Comparison of ENCODE assay signal across 1 cellular context in the genomic region with DNA sequence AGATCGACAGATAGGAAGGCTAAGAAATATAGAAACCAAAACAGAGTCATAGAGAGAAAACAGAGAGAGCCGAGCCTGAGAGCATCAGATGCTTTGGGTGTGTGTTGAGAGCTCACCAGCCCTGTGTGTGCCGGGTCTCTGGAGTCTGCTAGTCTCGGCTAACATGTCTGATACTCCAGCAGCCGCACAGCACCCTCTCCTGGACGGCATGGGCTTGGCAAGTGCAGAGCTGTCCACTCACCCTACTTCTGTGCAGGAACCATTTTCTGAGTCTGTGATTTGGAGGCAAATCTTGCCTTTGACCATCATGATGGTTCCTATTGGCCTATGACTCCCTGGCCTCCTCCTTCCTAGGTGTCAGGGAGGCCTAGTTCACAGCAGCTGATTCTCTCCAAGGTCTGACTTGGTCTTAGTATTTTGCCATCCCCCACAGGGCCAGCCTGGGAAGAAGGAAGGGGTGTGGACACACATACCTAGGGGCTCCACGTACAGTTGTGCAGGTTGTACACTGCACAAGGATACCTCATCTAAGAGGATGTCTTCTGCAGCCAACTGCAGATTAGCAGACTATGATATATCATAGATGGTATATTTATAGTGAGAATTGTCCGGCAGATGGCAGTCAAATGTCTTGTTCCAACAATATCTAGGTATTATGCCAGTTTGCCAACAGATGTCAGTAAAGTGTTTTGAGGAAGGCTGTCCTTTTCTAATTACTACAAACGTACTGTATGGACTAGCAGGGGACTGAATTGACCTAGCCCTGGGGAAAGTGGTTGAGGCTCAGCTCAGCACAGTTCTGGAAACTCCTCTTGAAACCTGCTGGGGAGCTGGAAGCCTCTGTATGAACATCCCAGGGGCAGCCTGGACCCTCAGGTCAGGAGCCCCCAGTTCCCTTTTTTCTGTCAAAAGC.
TF ChIP-seq lines count a peak whose summit lies in the region.

No MANE protein-coding gene starts in this region.

TF ChIP-seq in K562, 482 proteins besides CTCF, POLR2A, EP300 and RAD21 (continued from another document and continues in another):
- TF ChIP-seq KDM1A (IDR thresholded peaks at IDR 0.05) (peak in 1 of 2 experiments; percentile 66; a peak in 2 of 4 replicates), ZC3H11A (IDR thresholded peaks at IDR 0.05; ENCODE audit: low read depth, low read length) (0 out of 2 replicates have a peak, but pooled peaks have one; percentile 51), ZFP36 (IDR thresholded peaks at IDR 0.05; ENCODE audit: low read depth, low read length, partially characterized antibody) (no peak), NCOA2 (IDR thresholded peaks at IDR 0.05; ENCODE audit: partially characterized antibody in 2 of 2) (no peak), HDAC1 (IDR thresholded peaks at IDR 0.05) (peak in 1 of 2 experiments; percentile 31; a peak in 1 of 4 replicates), HLTF (IDR thresholded peaks at IDR 0.05) (peak; percentile 89; the same call in 1 of the 2 replicates), ARID1B (IDR thresholded peaks at IDR 0.05) (no peak), TEAD4 (IDR thresholded peaks at IDR 0.05; ENCODE audit: low read length) (peak; percentile 55), TEAD4 (CRISPR knock-in tag; IDR thresholded peaks at IDR 0.05; ENCODE audit: borderline replicate concordance) (no peak), DIDO1 (tag; IDR thresholded peaks at IDR 0.05; ENCODE audit: low read depth) (0 out of 2 replicates have a peak, but pooled peaks have one; percentile 11), BHLHE40 (IDR thresholded peaks at IDR 0.05; ENCODE audit: low read length) (peak; percentile 47; the same call in 1 of the 2 replicates), SMARCA4 (IDR thresholded peaks at IDR 0.05) (no peak), SP1 (CRISPR knock-in tag; IDR thresholded peaks at IDR 0.05) (peak; percentile 85), SMARCA5 (IDR thresholded peaks at IDR 0.05) (peak; percentile 98), HDAC2 (IDR thresholded peaks at IDR 0.05) (peak; percentile 88; the same call in 1 of the 2 replicates), ARNT (IDR thresholded peaks at IDR 0.05) (peak in 1 of 2 experiments; percentile 88; a peak in 1 of 4 replicates), JUN (IDR thresholded peaks at IDR 0.05; ENCODE audit: borderline replicate concordance, low read depth, low read length) (0 out of 2 replicates have a peak, but pooled peaks have one; percentile 42), JUN (CRISPR knock-in tag; IDR thresholded peaks at IDR 0.05; ENCODE audit: borderline replicate concordance) (no peak), ZNF717 (CRISPR knock-in tag; IDR thresholded peaks at IDR 0.05) (no peak), JUNB (CRISPR knock-in tag; conservative IDR thresholded peaks at IDR 0.05) (no peak), NR2C2 (CRISPR knock-in tag; IDR thresholded peaks at IDR 0.05) (peak; percentile 85), NR2C2 (tag; IDR thresholded peaks at IDR 0.05) (no peak), MAZ (CRISPR knock-in tag; conservative IDR thresholded peaks at IDR 0.05 in 1 of 2, IDR thresholded peaks at IDR 0.05 in 1 of 2) (peak in 1 of 2 experiments; percentile 54; a peak in 3 of 4 replicates), SIN3B (IDR thresholded peaks at IDR 0.05; ENCODE audit: low read depth) (no peak), KDM4B (IDR thresholded peaks at IDR 0.05; ENCODE audit: borderline replicate concordance in 2 of 2, low read depth in 1 of 2) (0 out of 4 replicates have a peak, but pooled peaks of 1 of the 2 experiments have one; percentile 64), LCOR (CRISPR knock-in tag; IDR thresholded peaks at IDR 0.05) (peak; percentile 72; the same call in 1 of the 2 replicates), RBM25 (IDR thresholded peaks at IDR 0.05; ENCODE audit: low read depth, low read length, severe bottlenecking) (peak; percentile 64), ZNF232 (CRISPR knock-in tag; IDR thresholded peaks at IDR 0.05) (peak; percentile 50; the same call in 1 of the 2 replicates), SREBF1 (IDR thresholded peaks at IDR 0.05; ENCODE audit: borderline replicate concordance, low read depth, low read length) (0 out of 2 replicates have a peak, but pooled peaks have one; percentile 22), ZBTB17 (CRISPR knock-in tag; IDR thresholded peaks at IDR 0.05) (peak; percentile 51; the same call in 1 of the 2 replicates), RCOR1 (IDR thresholded peaks at IDR 0.05; ENCODE audit: borderline replicate concordance in 1 of 2, low read depth in 2 of 2, low read length in 2 of 2) (peak in 1 of 2 experiments; percentile 68; a peak in 2 of 4 replicates), CREM (IDR thresholded peaks at IDR 0.05; ENCODE audit: low read depth) (peak; percentile 44), PTRF (tag; IDR thresholded peaks at IDR 0.05) (no peak), MTA1 (IDR thresholded peaks at IDR 0.05; ENCODE audit: borderline replicate concordance) (peak; percentile 44; the same call in 1 of the 2 replicates)
- TF ChIP-seq, protein P1, sequence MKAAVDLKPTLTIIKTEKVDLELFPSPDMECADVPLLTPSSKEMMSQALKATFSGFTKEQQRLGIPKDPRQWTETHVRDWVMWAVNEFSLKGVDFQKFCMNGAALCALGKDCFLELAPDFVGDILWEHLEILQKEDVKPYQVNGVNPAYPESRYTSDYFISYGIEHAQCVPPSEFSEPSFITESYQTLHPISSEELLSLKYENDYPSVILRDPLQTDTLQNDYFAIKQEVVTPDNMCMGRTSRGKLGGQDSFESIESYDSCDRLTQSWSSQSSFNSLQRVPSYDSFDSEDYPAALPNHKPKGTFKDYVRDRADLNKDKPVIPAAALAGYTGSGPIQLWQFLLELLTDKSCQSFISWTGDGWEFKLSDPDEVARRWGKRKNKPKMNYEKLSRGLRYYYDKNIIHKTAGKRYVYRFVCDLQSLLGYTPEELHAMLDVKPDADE (conservative IDR thresholded peaks at IDR 0.05; ENCODE audit: control insufficient read depth, low read depth, low read length) = 0 out of 2 replicates have a peak, but pooled peaks have one; percentile 10
- TF ChIP-seq, protein P2, sequence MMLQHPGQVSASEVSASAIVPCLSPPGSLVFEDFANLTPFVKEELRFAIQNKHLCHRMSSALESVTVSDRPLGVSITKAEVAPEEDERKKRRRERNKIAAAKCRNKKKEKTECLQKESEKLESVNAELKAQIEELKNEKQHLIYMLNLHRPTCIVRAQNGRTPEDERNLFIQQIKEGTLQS (IDR thresholded peaks at IDR 0.05) = no peak
- TF ChIP-seq, protein P2 (CRISPR knock-in tag; conservative IDR thresholded peaks at IDR 0.05) = peak; percentile 80
- TF ChIP-seq, protein P3, sequence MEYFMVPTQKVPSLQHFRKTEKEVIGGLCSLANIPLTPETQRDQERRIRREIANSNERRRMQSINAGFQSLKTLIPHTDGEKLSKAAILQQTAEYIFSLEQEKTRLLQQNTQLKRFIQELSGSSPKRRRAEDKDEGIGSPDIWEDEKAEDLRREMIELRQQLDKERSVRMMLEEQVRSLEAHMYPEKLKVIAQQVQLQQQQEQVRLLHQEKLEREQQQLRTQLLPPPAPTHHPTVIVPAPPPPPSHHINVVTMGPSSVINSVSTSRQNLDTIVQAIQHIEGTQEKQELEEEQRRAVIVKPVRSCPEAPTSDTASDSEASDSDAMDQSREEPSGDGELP (CRISPR knock-in tag; IDR thresholded peaks at IDR 0.05; ENCODE audit: borderline replicate concordance) = peak; percentile 79; the same call in 1 of the 2 replicates
- TF ChIP-seq, protein P4, sequence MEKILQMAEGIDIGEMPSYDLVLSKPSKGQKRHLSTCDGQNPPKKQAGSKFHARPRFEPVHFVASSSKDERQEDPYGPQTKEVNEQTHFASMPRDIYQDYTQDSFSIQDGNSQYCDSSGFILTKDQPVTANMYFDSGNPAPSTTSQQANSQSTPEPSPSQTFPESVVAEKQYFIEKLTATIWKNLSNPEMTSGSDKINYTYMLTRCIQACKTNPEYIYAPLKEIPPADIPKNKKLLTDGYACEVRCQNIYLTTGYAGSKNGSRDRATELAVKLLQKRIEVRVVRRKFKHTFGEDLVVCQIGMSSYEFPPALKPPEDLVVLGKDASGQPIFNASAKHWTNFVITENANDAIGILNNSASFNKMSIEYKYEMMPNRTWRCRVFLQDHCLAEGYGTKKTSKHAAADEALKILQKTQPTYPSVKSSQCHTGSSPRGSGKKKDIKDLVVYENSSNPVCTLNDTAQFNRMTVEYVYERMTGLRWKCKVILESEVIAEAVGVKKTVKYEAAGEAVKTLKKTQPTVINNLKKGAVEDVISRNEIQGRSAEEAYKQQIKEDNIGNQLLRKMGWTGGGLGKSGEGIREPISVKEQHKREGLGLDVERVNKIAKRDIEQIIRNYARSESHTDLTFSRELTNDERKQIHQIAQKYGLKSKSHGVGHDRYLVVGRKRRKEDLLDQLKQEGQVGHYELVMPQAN (IDR thresholded peaks at IDR 0.05; ENCODE audit: borderline replicate concordance) = 0 out of 2 replicates have a peak, but pooled peaks have one; percentile 12
- TF ChIP-seq, protein P5, sequence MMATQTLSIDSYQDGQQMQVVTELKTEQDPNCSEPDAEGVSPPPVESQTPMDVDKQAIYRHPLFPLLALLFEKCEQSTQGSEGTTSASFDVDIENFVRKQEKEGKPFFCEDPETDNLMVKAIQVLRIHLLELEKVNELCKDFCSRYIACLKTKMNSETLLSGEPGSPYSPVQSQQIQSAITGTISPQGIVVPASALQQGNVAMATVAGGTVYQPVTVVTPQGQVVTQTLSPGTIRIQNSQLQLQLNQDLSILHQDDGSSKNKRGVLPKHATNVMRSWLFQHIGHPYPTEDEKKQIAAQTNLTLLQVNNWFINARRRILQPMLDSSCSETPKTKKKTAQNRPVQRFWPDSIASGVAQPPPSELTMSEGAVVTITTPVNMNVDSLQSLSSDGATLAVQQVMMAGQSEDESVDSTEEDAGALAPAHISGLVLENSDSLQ (IDR thresholded peaks at IDR 0.05) = peak; percentile 46
- TF ChIP-seq, protein P6, sequence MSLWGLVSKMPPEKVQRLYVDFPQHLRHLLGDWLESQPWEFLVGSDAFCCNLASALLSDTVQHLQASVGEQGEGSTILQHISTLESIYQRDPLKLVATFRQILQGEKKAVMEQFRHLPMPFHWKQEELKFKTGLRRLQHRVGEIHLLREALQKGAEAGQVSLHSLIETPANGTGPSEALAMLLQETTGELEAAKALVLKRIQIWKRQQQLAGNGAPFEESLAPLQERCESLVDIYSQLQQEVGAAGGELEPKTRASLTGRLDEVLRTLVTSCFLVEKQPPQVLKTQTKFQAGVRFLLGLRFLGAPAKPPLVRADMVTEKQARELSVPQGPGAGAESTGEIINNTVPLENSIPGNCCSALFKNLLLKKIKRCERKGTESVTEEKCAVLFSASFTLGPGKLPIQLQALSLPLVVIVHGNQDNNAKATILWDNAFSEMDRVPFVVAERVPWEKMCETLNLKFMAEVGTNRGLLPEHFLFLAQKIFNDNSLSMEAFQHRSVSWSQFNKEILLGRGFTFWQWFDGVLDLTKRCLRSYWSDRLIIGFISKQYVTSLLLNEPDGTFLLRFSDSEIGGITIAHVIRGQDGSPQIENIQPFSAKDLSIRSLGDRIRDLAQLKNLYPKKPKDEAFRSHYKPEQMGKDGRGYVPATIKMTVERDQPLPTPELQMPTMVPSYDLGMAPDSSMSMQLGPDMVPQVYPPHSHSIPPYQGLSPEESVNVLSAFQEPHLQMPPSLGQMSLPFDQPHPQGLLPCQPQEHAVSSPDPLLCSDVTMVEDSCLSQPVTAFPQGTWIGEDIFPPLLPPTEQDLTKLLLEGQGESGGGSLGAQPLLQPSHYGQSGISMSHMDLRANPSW (CRISPR knock-in tag; IDR thresholded peaks at IDR 0.05) = peak; percentile 96; the same call in 1 of the 2 replicates
- TF ChIP-seq, protein P7, sequence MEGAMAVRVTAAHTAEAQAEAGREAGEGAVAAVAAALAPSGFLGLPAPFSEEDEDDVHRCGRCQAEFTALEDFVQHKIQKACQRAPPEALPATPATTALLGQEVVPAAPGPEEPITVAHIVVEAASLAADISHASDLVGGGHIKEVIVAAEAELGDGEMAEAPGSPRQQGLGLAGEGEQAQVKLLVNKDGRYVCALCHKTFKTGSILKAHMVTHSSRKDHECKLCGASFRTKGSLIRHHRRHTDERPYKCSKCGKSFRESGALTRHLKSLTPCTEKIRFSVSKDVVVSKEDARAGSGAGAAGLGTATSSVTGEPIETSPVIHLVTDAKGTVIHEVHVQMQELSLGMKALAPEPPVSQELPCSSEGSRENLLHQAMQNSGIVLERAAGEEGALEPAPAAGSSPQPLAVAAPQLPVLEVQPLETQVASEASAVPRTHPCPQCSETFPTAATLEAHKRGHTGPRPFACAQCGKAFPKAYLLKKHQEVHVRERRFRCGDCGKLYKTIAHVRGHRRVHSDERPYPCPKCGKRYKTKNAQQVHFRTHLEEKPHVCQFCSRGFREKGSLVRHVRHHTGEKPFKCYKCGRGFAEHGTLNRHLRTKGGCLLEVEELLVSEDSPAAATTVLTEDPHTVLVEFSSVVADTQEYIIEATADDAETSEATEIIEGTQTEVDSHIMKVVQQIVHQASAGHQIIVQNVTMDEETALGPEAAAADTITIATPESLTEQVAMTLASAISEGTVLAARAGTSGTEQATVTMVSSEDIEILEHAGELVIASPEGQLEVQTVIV (CRISPR knock-in tag; IDR thresholded peaks at IDR 0.05; ENCODE audit: borderline replicate concordance) = no peak
- TF ChIP-seq, protein P8, sequence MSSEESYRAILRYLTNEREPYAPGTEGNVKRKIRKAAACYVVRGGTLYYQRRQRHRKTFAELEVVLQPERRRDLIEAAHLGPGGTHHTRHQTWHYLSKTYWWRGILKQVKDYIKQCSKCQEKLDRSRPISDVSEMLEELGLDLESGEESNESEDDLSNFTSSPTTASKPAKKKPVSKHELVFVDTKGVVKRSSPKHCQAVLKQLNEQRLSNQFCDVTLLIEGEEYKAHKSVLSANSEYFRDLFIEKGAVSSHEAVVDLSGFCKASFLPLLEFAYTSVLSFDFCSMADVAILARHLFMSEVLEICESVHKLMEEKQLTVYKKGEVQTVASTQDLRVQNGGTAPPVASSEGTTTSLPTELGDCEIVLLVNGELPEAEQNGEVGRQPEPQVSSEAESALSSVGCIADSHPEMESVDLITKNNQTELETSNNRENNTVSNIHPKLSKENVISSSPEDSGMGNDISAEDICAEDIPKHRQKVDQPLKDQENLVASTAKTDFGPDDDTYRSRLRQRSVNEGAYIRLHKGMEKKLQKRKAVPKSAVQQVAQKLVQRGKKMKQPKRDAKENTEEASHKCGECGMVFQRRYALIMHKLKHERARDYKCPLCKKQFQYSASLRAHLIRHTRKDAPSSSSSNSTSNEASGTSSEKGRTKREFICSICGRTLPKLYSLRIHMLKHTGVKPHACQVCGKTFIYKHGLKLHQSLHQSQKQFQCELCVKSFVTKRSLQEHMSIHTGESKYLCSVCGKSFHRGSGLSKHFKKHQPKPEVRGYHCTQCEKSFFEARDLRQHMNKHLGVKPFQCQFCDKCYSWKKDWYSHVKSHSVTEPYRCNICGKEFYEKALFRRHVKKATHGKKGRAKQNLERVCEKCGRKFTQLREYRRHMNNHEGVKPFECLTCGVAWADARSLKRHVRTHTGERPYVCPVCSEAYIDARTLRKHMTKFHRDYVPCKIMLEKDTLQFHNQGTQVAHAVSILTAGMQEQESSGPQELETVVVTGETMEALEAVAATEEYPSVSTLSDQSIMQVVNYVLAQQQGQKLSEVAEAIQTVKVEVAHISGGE (CRISPR knock-in tag; IDR thresholded peaks at IDR 0.05) = peak in 1 of 3 experiments; percentile 39; a peak in 1 of 6 replicates
